ENCODE assay signal across 25 cellular contexts in the genomic region with DNA sequence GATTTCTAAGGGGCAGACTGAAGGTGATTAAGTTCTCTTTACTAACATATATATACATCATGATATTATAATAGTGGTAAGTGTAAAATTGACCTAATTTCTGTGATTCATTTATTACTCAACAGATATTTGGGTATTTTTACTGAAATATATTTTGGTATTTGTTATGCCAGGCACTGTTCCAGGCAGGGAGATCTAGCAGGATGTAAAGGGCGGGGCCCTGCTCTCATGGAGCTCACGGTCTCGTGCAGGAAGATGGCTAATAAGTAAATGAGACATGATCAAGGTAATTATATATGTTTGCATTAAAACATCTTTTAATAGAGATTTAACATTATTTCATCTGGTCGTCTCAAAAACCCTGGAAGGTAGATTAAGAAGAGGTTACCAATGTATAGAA. TPM values are rescaled to one million over a fixed set of nuclear protein-coding genes. Genes with fewer than 3 reads are reported as not detected.
DNase-seq lines count a peak whose midpoint lies in the region; ATAC-seq and TF ChIP-seq lines count a peak whose summit lies in the region.
"Had no signal": no experiment of that assay in that cellular context is flagged by ENCODE, and none has a peak within 500 bp of the region (broad histone marks: within the 10 kb centered on the region; RNA-seq: fewer than 3 reads in every experiment).

No MANE protein-coding gene starts in this region.

- H3K9me3 ChIP-seq in colonic mucosa, result no peaks in the 10 kb centered on the region
- H3K9me3 ChIP-seq: breast epithelium, neutrophil, spleen had no signal

- intact Hi-C loops in colonic mucosa (cut with DNase I), result no loop called here

- no peaks in the 10 kb centered on the region for H3K79me2 ChIP-seq in ACC112 (ENCODE audit: control insufficient read depth, insufficient read depth, low read length, unreplicated experiment)

- ATAC-seq in left lobe of liver (no peak), HG02884 (IDR thresholded peaks at IDR 0.05; ENCODE audit: unreplicated experiment) (no peak), GM18858 (IDR thresholded peaks at IDR 0.05; ENCODE audit: unreplicated experiment) (no peak)
- ATAC-seq: left colon, Panc1 had no signal

- H3K27me3 ChIP-seq in ACC112 (ENCODE audit: insufficient read depth, low read length) (no peaks in the 10 kb centered on the region), colonic mucosa (no peaks in the 10 kb centered on the region)
- H3K27me3 ChIP-seq: breast epithelium, spleen had no signal

- H3K4me1 ChIP-seq in ACC112 (ENCODE audit: control insufficient read depth, insufficient read depth, low read length, unreplicated experiment) (peaks cover 18% of the 10 kb centered on the region), colonic mucosa (no peaks in the 10 kb centered on the region)
- H3K4me1 ChIP-seq: breast epithelium, spleen had no signal

- H3K36me3 ChIP-seq in ACC112 (ENCODE audit: insufficient read depth, low read length) (no peaks in the 10 kb centered on the region), colonic mucosa (no peaks in the 10 kb centered on the region)
- H3K36me3 ChIP-seq: breast epithelium, neutrophil, spleen had no signal

- no peak overlapping the region for H2AFZ ChIP-seq in ACC112 (ENCODE audit: low read length, unreplicated experiment)

- H3K9ac ChIP-seq in colonic mucosa (ENCODE audit: low read depth in 2 of 2, low read length in 2 of 2), result no peak overlapping the region

- peak overlapping the region; percentile 66 for H3K27ac ChIP-seq in ACC112 (ENCODE audit: low read depth, low read length)
- H3K27ac ChIP-seq in colonic mucosa, result no peak overlapping the region
- H3K27ac ChIP-seq: breast epithelium, neutrophil, spleen had no signal

- peak; percentile 30 for DNase-seq in HCEC 1CT
- DNase-seq in fibroblast of gingiva (ENCODE audit: low read depth), result peak; percentile 74
- DNase-seq in left lobe of liver (ENCODE audit: low spot score), result peak; percentile 21
- no peak for DNase-seq in NCI-H1092 (lab: John Stamatoyannopoulos, UW)
- no peak for DNase-seq in colonic mucosa
- DNase-seq: activated B cell treated with CpG ODN at 0.5 μM for 24 hours; activated CD4-positive, alpha-beta T cell treated with anti-CD3 and anti-CD28 coated beads, Interleukin-2, amount 50 U/mL, for 1 hour; activated naive CD4-positive, alpha-beta T cell treated with Interleukin-2 at 50 U/mL for 16 hours; activated T-cell treated with anti-CD3 and anti-CD28 coated beads, Interleukin-2, amount 50 U/mL, for 48 hours; DMS153; H9; left colon; naive B cell; NCI-H1417; NCI-H2029 treated with DMSO at 0.1 percent for 48 hours; NCI-H526; SIG-M5; spleen; stimulated activated CD4-positive, alpha-beta T cell treated with anti-CD3 and anti-CD28 coated beads, Interleukin-4, amount 100 ng/mL, for 1 hour had no signal

- no peak for TF ChIP-seq CTCF in colonic mucosa (IDR thresholded peaks at IDR 0.05)

- H3K4me3 ChIP-seq in ACC112 (ENCODE audit: low read depth, low read length) (0 out of 2 replicates have a peak overlapping the region, but pooled peaks have one; percentile 13), colonic mucosa (no peak overlapping the region)
- H3K4me3 ChIP-seq: breast epithelium, spleen had no signal

RNA-seq across cellular contexts. Expression of a gene that starts 27.7 kb away (rescaled TPM):
- total RNA-seq in left lobe of liver (7.3 TPM), colonic mucosa (1 to 10 TPM; 3.2 to 3.9 TPM)

Comparison
In these comparisons a context has a peak if more than half of its experiments do, and no peak if none do; other contexts are left out.
1. DNase-seq: peak in HCEC 1CT (single experiment), fibroblast of gingiva (single experiment) and left lobe of liver (single experiment); none in NCI-H1092 (single experiment) and colonic mucosa (single experiment).